ENCODE assay signal across 26 cellular contexts in genomic region chr1:97120821-97121220, GRCh38.
"Had no signal": no experiment of that assay in that cellular context is flagged by ENCODE, and none has a peak within 500 bp of the region (broad histone marks: within the 10 kb centered on the region; RNA-seq: fewer than 3 reads in every experiment).

No MANE protein-coding gene starts in this region.

- H3K9me3 ChIP-seq: esophagus squamous epithelium, heart left ventricle, mucosa of descending colon, prostate gland, sigmoid colon, spleen, testis, tibial artery, upper lobe of left lung had no signal

- H3K4me2 ChIP-seq: hepatocyte had no signal

- H3K27ac ChIP-seq: coronary artery, esophagus squamous epithelium, heart left ventricle, hepatocyte, prostate gland, sigmoid colon, skin epidermis, spleen, testis, tibial artery, upper lobe of left lung had no signal

- H3K27me3 ChIP-seq: esophagus squamous epithelium, heart left ventricle, hepatocyte, sigmoid colon, spleen, testis, tibial artery, upper lobe of left lung had no signal

- H3K4me3 ChIP-seq: coronary artery, esophagus squamous epithelium, heart left ventricle, hepatocyte, lung, mucosa of descending colon, prostate gland, sigmoid colon, skin epidermis, spleen, testis, tibial artery, upper lobe of left lung had no signal

- H3K4me1 ChIP-seq: esophagus squamous epithelium, heart left ventricle, prostate gland, spleen, testis, tibial artery, upper lobe of left lung had no signal

- H2AFZ ChIP-seq: hepatocyte had no signal

- H3K36me3 ChIP-seq: esophagus squamous epithelium, heart left ventricle, prostate gland, sigmoid colon, tibial artery had no signal

- ATAC-seq: heart left ventricle; left lobe of liver; mucosa of descending colon; natural killer cell treated with Interleukin-12 subunit alpha and Interleukin-12 subunit beta and Interleukin-15 and Interleukin-18, amount 100 ng/mL, for 72 hours; right cardiac atrium; stimulated activated memory B cell treated with anti-CD40 and anti-IgM and Interleukin-4, amounts not matched to agents 10 μg/mL and 1 μg/mL and 100 μg/mL, for 72 hours; stimulated activated naive CD8-positive, alpha-beta T cell treated with anti-CD3 and anti-CD28 coated beads, Interleukin-15, Interleukin-2, amounts not matched to agents 100 U/mL and 50 U/mL, for 24 hours had no signal

- DNase-seq: dermis blood vessel endothelial cell; effector memory CD4-positive, alpha-beta T cell; erythroblast; esophagus squamous epithelium; heart left ventricle; kidney; mucosa of descending colon; naive B cell; nucleus accumbens; right cardiac atrium; sigmoid colon; spleen; stimulated activated CD4-positive, alpha-beta T cell treated with anti-CD3 and anti-CD28 coated beads, Interleukin-4, amount 100 ng/mL, for 4 hours; stimulated activated naive CD8-positive, alpha-beta T cell treated with anti-CD3 and anti-CD28 coated beads, Interleukin-15, Interleukin-2, amounts not matched to agents 100 U/mL and 50 U/mL, for 24 hours; substantia nigra; testis; tibial artery; upper lobe of left lung had no signal
